Comparison of ENCODE assay signal across 1 cellular context in genomic region chr11:396948-397548, GRCh38.
A peak's percentile ranks its signal among the peaks of the same experiment; 100 is the strongest.
TF ChIP-seq lines count a peak whose summit lies in the region.

No MANE protein-coding gene starts in this region.

TF ChIP-seq in IMR-90, 13 proteins besides CTCF, POLR2A, EP300 and RAD21:
- TF ChIP-seq USF2 (IDR thresholded peaks at IDR 0.05; ENCODE audit: low read depth, low read length): no peak
- TF ChIP-seq BHLHE40 (IDR thresholded peaks at IDR 0.05; ENCODE audit: low read depth, low read length): no peak
- TF ChIP-seq MAZ (IDR thresholded peaks at IDR 0.05; ENCODE audit: borderline replicate concordance, low read depth, low read length): 0 out of 2 replicates have a peak, but pooled peaks have one; percentile 10
- TF ChIP-seq SMC3 (IDR thresholded peaks at IDR 0.05; ENCODE audit: low read depth, low read length): peak; percentile 32
